34 cellular contexts compared by ENCODE assay signal in genomic region chr3:64743844-64744243, GRCh38.
"Had no signal": no experiment of that assay in that cellular context is flagged by ENCODE, and none has a peak within 500 bp of the region (broad histone marks: within the 10 kb centered on the region; RNA-seq: fewer than 3 reads in every experiment).

No MANE protein-coding gene starts in this region.

- H3K36me3 ChIP-seq: MG63 had no signal

- H3K9me3 ChIP-seq: MG63 had no signal

- H3K4me3 ChIP-seq: MG63 had no signal

- H3K27ac ChIP-seq: KMS-11 had no signal

- H3K27me3 ChIP-seq: MG63 had no signal

- H3K4me2 ChIP-seq: KMS-11 had no signal

- H3K9ac ChIP-seq: KMS-11 had no signal

- DNase-seq: Karpas-422, Kasumi-1, MG63, MM.1S, MV-4-11, NCI-H1048, NCI-H1092, NCI-H1092 treated with DMSO at 0.1 percent for 48 hours, NCI-H1105, NCI-H1105 treated with DMSO at 0.1 percent for 48 hours, NCI-H1417, NCI-H1417 treated with DMSO at 0.1 percent for 48 hours, NCI-H1436, NCI-H1436 treated with DMSO at 0.1 percent for 48 hours, NCI-H146, NCI-H1694, NCI-H1694 treated with DMSO at 0.1 percent for 48 hours, NCI-H187, NCI-H187 treated with DMSO at 0.1 percent for 48 hours, NCI-H1930, NCI-H2029, NCI-H2029 treated with DMSO at 0.1 percent for 48 hours, NCI-H2081, NCI-H2081 treated with DMSO at 0.1 percent for 48 hours, NCI-H2107, NCI-H2171, NCI-H2171 treated with DMSO at 0.1 percent for 48 hours, NCI-H2227 treated with DMSO at 0.1 percent for 48 hours, NCI-H345, NCI-H446, NCI-H446 treated with DMSO at 0.1 percent for 48 hours, NCI-H510A, NCI-H510A treated with DMSO at 0.1 percent for 48 hours had no signal
